In the genomic region with DNA sequence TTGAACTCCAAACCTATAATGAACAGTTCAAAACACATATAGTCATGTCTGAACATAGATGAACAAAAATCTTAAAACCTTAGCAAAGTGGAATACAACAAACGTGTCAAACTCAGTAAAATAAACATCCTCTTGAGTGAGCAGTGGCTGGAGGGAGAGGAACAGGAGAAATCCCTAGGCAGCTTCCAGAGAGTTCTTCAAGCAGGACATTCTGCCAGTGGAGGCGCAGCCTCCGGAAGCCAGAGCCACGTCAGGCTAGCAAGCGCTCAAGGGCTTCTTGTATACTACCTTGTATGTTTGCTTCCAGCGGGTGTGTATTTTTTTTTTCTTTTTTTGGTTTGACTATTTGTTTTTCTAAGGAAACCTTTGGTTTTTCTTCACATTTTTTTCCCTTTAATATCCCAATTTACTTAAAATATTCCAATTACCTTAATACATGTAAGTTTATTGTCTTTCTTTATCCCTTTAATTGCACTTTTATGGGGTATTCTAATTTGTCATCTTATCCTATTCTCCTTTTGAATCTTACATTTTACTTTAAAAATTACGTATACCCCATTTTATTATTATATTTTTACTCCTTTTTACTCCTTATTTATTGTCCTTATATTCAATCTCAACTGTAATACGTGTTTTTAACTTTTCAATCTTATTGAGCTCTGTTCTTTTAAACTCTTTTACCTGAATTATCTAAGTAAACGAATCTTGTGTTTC, we compare ENCODE assay signal across 18 cellular contexts. TPM values are rescaled to one million over a fixed set of nuclear protein-coding genes. Genes with fewer than 3 reads are reported as not detected.
DNase-seq lines count a peak whose midpoint lies in the region; ATAC-seq, FAIRE-seq and TF ChIP-seq lines count a peak whose summit lies in the region.
"Had no signal": no experiment of that assay in that cellular context is flagged by ENCODE, and none has a peak within 500 bp of the region (broad histone marks: within the 10 kb centered on the region; RNA-seq: fewer than 3 reads in every experiment).

No MANE protein-coding gene starts in this region.

- intact Hi-C loops in heart left ventricle (cut with DNase I) (no loop called here), ovary (cut with DNase I) (no loop called here), uterus (cut with DNase I; ENCODE audit: low total_unique reads) (no loop called here)

- peak; percentile 34 for FAIRE-seq in G401.6 (lab: Jason Lieb, UNC)
- FAIRE-seq: GM12891 had no signal

- DNase-seq in astrocyte of the hippocampus (ENCODE audit: low read depth, low spot score) (peak; percentile 5), heart left ventricle (peak; percentile 38 to 69 (median 56)), medulla oblongata (ENCODE audit: extremely low spot score) (peak; percentile 56), ovary (no peak), foreskin keratinocyte (no peak), uterus (no peak)
- DNase-seq: activated effector memory CD4-positive, alpha-beta T cell treated with anti-CD3 and anti-CD28 coated beads, Interleukin-2, amount 50 U/mL, for 16 hours; CD8-positive, alpha-beta memory T cell; immature natural killer cell; NCI-H187; NCI-H526 treated with DMSO at 0.1 percent for 48 hours; SW 1271 had no signal

- no peak for TF ChIP-seq EP300 in ovary (IDR thresholded peaks at IDR 0.05)

- peak in 1 of 12 donors; percentile 11 for TF ChIP-seq CTCF in heart left ventricle (IDR thresholded peaks at IDR 0.05)
- no peak for TF ChIP-seq CTCF in ovary (IDR thresholded peaks at IDR 0.05)
- TF ChIP-seq CTCF in foreskin keratinocyte (conservative IDR thresholded peaks at IDR 0.05): no peak
- no peak for TF ChIP-seq CTCF in uterus (IDR thresholded peaks at IDR 0.05)

- TF ChIP-seq POLR2A in heart left ventricle (IDR thresholded peaks at IDR 0.05) (no peak), ovary (IDR thresholded peaks at IDR 0.05) (no peak), uterus (IDR thresholded peaks at IDR 0.05) (no peak)

- H3K36me3 ChIP-seq in heart left ventricle: no peaks in the 10 kb centered on the region
- H3K36me3 ChIP-seq in ovary: no peaks in the 10 kb centered on the region
- H3K36me3 ChIP-seq in uterus: no peaks in the 10 kb centered on the region
- H3K36me3 ChIP-seq: tibial artery, WERI-Rb-1 had no signal

- H3K9me3 ChIP-seq in heart left ventricle: no peaks in the 10 kb centered on the region
- no peaks in the 10 kb centered on the region for H3K9me3 ChIP-seq in ovary
- no peaks in the 10 kb centered on the region for H3K9me3 ChIP-seq in uterus
- H3K9me3 ChIP-seq: tibial artery had no signal

- ATAC-seq in heart left ventricle (peak; percentile 40 to 80 (median 75)), GM18870 (IDR thresholded peaks at IDR 0.05; ENCODE audit: unreplicated experiment) (no peak), foreskin keratinocyte (no peak)
- ATAC-seq: Panc1 had no signal

- H3K27ac ChIP-seq in heart left ventricle (peak overlapping the region in 2 of 12 donors; percentile 6 to 11), ovary (no peak overlapping the region), foreskin keratinocyte (no peak overlapping the region), uterus (no peak overlapping the region)
- H3K27ac ChIP-seq: tibial artery, WERI-Rb-1 had no signal

- H3K27me3 ChIP-seq in heart left ventricle: no peaks in the 10 kb centered on the region
- no peaks in the 10 kb centered on the region for H3K27me3 ChIP-seq in ovary
- H3K27me3 ChIP-seq in foreskin keratinocyte: no peaks in the 10 kb centered on the region
- H3K27me3 ChIP-seq in uterus: no peaks in the 10 kb centered on the region
- H3K27me3 ChIP-seq: tibial artery had no signal

- WGBS in heart left ventricle, 4 donors: 61 to 77% (median 67%) methylated on average over 9 of the region's 9 CpGs
- 83 to 91% (median 84%) methylated on average over 9 of the region's 9 CpGs for WGBS in ovary, 3 donors

- H3K4me1 ChIP-seq in heart left ventricle (peaks cover 0 to 12% (median 2%) of the 10 kb centered on the region in 12 donors), ovary (ENCODE audit: insufficient read depth) (no peaks in the 10 kb centered on the region), foreskin keratinocyte (no peaks in the 10 kb centered on the region), uterus (no peaks in the 10 kb centered on the region)
- H3K4me1 ChIP-seq: tibial artery had no signal

- no peak overlapping the region for H3K4me3 ChIP-seq in heart left ventricle
- no peak overlapping the region for H3K4me3 ChIP-seq in ovary
- H3K4me3 ChIP-seq in uterus: no peak overlapping the region
- H3K4me3 ChIP-seq: tibial artery had no signal

RNA-seq across cellular contexts. Expression of a gene that starts 42.0 kb away (rescaled TPM):
- total RNA-seq in heart left ventricle (10 to 100 TPM in 1 of 9 donors, 1 to 10 TPM in 8; 3.1 to 10.3 (median 5.3) TPM), ovary (1 to 10 TPM in 3 of 7 donors, under 1 TPM in 4; 0.20 to 2.0 (median 0.92) TPM), foreskin keratinocyte (0.04 TPM in 1 of 2 replicates, not detected in the other), uterus (1 to 10 TPM in 3 of 4 donors, not detected in 1; 1.3 to 8.5 (median 2.9) TPM)
- polyA plus RNA-seq in heart left ventricle (1 to 10 TPM; 1.2 to 1.4 TPM), ovary (1 to 10 TPM in 1 of 2 donors, under 1 TPM in 1; 0.15 to 5.3 TPM), foreskin keratinocyte (0.01 TPM in 2 replicates)

RNA-seq across cellular contexts. Expression of a gene that starts 56.1 kb away (rescaled TPM):
- total RNA-seq in heart left ventricle (10 to 100 TPM; 23.5 to 32.3 (median 26.4) TPM), ovary (10 to 100 TPM; 12.8 to 54.1 (median 18.2) TPM), foreskin keratinocyte (47.5 and 54.4 TPM in 2 replicates), uterus (10 to 100 TPM in 3 of 4 donors, 1 to 10 TPM in 1; 7.9 to 69.3 (median 29.2) TPM)
- polyA plus RNA-seq in heart left ventricle (10 to 100 TPM; 24.5 to 27.3 TPM), ovary (10 to 100 TPM; 12.7 to 23.7 TPM), foreskin keratinocyte (40.5 and 41.2 TPM in 2 replicates)

Comparison
In these comparisons a context has a peak if more than half of its experiments do, and no peak if none do; other contexts are left out.
1. DNase-seq: peak in astrocyte of the hippocampus (single experiment), heart left ventricle (5 of 5) and medulla oblongata (single experiment); none in ovary (0 of 5), foreskin keratinocyte (0 of 2) and uterus (0 of 2).
2. ATAC-seq: peak in heart left ventricle (4 of 4); none in GM18870 (single experiment) and foreskin keratinocyte (single experiment).